ENCODE assay signal across 9 cellular contexts in the genomic region with DNA sequence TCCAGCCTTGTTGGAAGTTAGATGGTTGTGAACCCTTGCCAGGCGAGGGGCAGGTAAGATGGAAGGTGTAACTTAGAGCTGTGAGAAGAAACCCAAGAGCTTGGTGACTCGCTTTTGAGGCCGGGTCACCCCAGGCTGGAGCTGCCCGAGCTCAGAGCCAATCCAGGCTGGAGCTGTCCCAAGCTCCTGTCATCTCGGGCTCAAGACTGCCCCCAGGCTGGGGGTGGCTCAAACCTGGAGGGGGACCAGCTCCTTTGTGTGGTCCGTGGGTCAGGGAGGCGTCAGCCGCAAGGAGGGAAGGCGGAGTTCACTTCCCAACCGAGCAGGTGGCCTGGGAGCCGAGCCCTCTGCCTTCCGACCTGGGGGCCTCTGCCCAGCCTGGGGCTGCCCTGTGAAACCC. TPM values are rescaled to one million over a fixed set of nuclear protein-coding genes. Genes with fewer than 3 reads are reported as not detected.
DNase-seq lines count a peak whose midpoint lies in the region; ATAC-seq and TF ChIP-seq lines count a peak whose summit lies in the region.
"Had no signal": no experiment of that assay in that cellular context is flagged by ENCODE, and none has a peak within 500 bp of the region (broad histone marks: within the 10 kb centered on the region; RNA-seq: fewer than 3 reads in every experiment).

No MANE protein-coding gene starts in this region.

- peaks cover 4% of the 10 kb centered on the region for H3K27me3 ChIP-seq in muscle layer of duodenum (ENCODE audit: low read depth, low read length)
- peaks cover 12% of the 10 kb centered on the region for H3K27me3 ChIP-seq in adrenal gland

- no peak for DNase-seq in activated CD4-positive, alpha-beta T cell treated with anti-CD3 and anti-CD28 coated beads, Interleukin-2, amount 10 ng/mL, durations not matched to agents 24 days and 14 days
- DNase-seq in activated CD4-positive, alpha-beta T cell treated with anti-CD3 and anti-CD28 coated beads, Interleukin-2, amount 10 ng/mL, durations not matched to agents 7 days and 5 days: no peak
- DNase-seq in coronary artery (ENCODE audit: low spot score): no peak
- DNase-seq in adrenal gland: no peak

- peaks cover 50% of the 10 kb centered on the region for H3K27me3 Mint-ChIP-seq in activated CD4-positive, alpha-beta T cell treated with anti-CD3 and anti-CD28 coated beads, Interleukin-2, amount 10 ng/mL, durations not matched to agents 24 days and 14 days
- peaks cover 52% of the 10 kb centered on the region for H3K27me3 Mint-ChIP-seq in activated CD4-positive, alpha-beta T cell treated with anti-CD3 and anti-CD28 coated beads, Interleukin-2, amount 10 ng/mL, durations not matched to agents 7 days and 5 days

- H3K4me3 ChIP-seq in coronary artery: peak overlapping the region; percentile 76
- peak overlapping the region; percentile 30 to 80 for H3K4me3 ChIP-seq in muscle layer of duodenum (ENCODE audit: low read depth in 1 of 2, low read length in 2 of 2)
- H3K4me3 ChIP-seq in urinary bladder (ENCODE audit: low read depth, low read length): peak overlapping the region; percentile 82
- no peak overlapping the region for H3K4me3 ChIP-seq in adrenal gland

- H3K9me3 ChIP-seq in muscle layer of duodenum (ENCODE audit: control insufficient read depth in 1 of 2, low read length in 2 of 2) (no peaks in the 10 kb centered on the region), adrenal gland (replicated peaks in 1 of 3) (no peaks in the 10 kb centered on the region)

- intact Hi-C loops in activated CD4-positive, alpha-beta T cell treated with anti-CD3 and anti-CD28 coated beads, Interleukin-2, amount 10 ng/mL, durations not matched to agents 24 days and 14 days (cut with micrococcal nuclease): no loop called here
- intact Hi-C loops in adrenal gland (cut with DNase I): no loop called here

- CTCF ChIA-PET in activated CD4-positive, alpha-beta T cell treated with anti-CD3 and anti-CD28 coated beads, Interleukin-2, amount 10 ng/mL, durations not matched to agents 7 days and 5 days (lab: Charles Lee): no interaction called here

- H3K27ac ChIP-seq in coronary artery: no peak overlapping the region
- H3K27ac ChIP-seq in muscle layer of duodenum (ENCODE audit: low read length): no peak overlapping the region
- H3K27ac ChIP-seq in urinary bladder (ENCODE audit: low read depth): no peak overlapping the region
- no peak overlapping the region for H3K27ac ChIP-seq in adrenal gland

- peak overlapping the region; percentile 69 for H3K4me3 Mint-ChIP-seq in activated CD4-positive, alpha-beta T cell treated with anti-CD3 and anti-CD28 coated beads, Interleukin-2, amount 10 ng/mL, durations not matched to agents 24 days and 14 days
- no peak overlapping the region for H3K4me3 Mint-ChIP-seq in activated CD4-positive, alpha-beta T cell treated with anti-CD3 and anti-CD28 coated beads, Interleukin-2, amount 10 ng/mL, durations not matched to agents 7 days and 5 days

- peaks cover 7% of the 10 kb centered on the region for H3K4me1 Mint-ChIP-seq in activated CD4-positive, alpha-beta T cell treated with anti-CD3 and anti-CD28 coated beads, Interleukin-2, amount 10 ng/mL, durations not matched to agents 24 days and 14 days
- peaks cover 8% of the 10 kb centered on the region for H3K4me1 Mint-ChIP-seq in activated CD4-positive, alpha-beta T cell treated with anti-CD3 and anti-CD28 coated beads, Interleukin-2, amount 10 ng/mL, durations not matched to agents 7 days and 5 days

- ATAC-seq in HG02938 (IDR thresholded peaks at IDR 0.05; ENCODE audit: unreplicated experiment) (no peak), HG03097 (IDR thresholded peaks at IDR 0.05; ENCODE audit: low FRiP score, unreplicated experiment) (no peak)

- H3K4me1 ChIP-seq in muscle layer of duodenum (ENCODE audit: control insufficient read depth in 1 of 2, insufficient read depth in 2 of 2, low read length in 2 of 2): peaks cover 0 to 22% of the 10 kb centered on the region in 2 donors
- H3K4me1 ChIP-seq in urinary bladder (ENCODE audit: insufficient read depth): no peaks in the 10 kb centered on the region
- H3K4me1 ChIP-seq in adrenal gland (replicated peaks in 1 of 2): peaks cover 4 to 12% of the 10 kb centered on the region in 2 donors

- no peak overlapping the region for H3K27ac Mint-ChIP-seq in activated CD4-positive, alpha-beta T cell treated with anti-CD3 and anti-CD28 coated beads, Interleukin-2, amount 10 ng/mL, durations not matched to agents 24 days and 14 days
- H3K27ac Mint-ChIP-seq in activated CD4-positive, alpha-beta T cell treated with anti-CD3 and anti-CD28 coated beads, Interleukin-2, amount 10 ng/mL, durations not matched to agents 7 days and 5 days: no peak overlapping the region

- H3K36me3 Mint-ChIP-seq in activated CD4-positive, alpha-beta T cell treated with anti-CD3 and anti-CD28 coated beads, Interleukin-2, amount 10 ng/mL, durations not matched to agents 24 days and 14 days (ENCODE audit: low read depth): no peaks in the 10 kb centered on the region
- H3K36me3 Mint-ChIP-seq in activated CD4-positive, alpha-beta T cell treated with anti-CD3 and anti-CD28 coated beads, Interleukin-2, amount 10 ng/mL, durations not matched to agents 7 days and 5 days (ENCODE audit: low read depth): no peaks in the 10 kb centered on the region

- WGBS in urinary bladder: 35% methylated on average over 12 of the region's 12 CpGs
- WGBS in adrenal gland, 4 donors: 68 to 81% (median 74%) methylated on average over 6 to 12 of the region's 12 CpGs

- TF ChIP-seq CTCF in coronary artery (IDR thresholded peaks at IDR 0.05) (no peak), adrenal gland (IDR thresholded peaks at IDR 0.05) (no peak)

- H3K9me3 Mint-ChIP-seq in activated CD4-positive, alpha-beta T cell treated with anti-CD3 and anti-CD28 coated beads, Interleukin-2, amount 10 ng/mL, durations not matched to agents 24 days and 14 days: no peaks in the 10 kb centered on the region
- no peaks in the 10 kb centered on the region for H3K9me3 Mint-ChIP-seq in activated CD4-positive, alpha-beta T cell treated with anti-CD3 and anti-CD28 coated beads, Interleukin-2, amount 10 ng/mL, durations not matched to agents 7 days and 5 days

- H3K36me3 ChIP-seq in muscle layer of duodenum (ENCODE audit: control insufficient read depth in 1 of 2, insufficient read depth in 2 of 2, low read length in 2 of 2): no peaks in the 10 kb centered on the region
- H3K36me3 ChIP-seq in urinary bladder (ENCODE audit: insufficient read depth): no peaks in the 10 kb centered on the region
- no peaks in the 10 kb centered on the region for H3K36me3 ChIP-seq in adrenal gland (replicated peaks in 1 of 2)

- no peak for TF ChIP-seq POLR2A in adrenal gland (IDR thresholded peaks at IDR 0.05)

- POLR2A ChIA-PET in activated CD4-positive, alpha-beta T cell treated with anti-CD3 and anti-CD28 coated beads, Interleukin-2, amount 10 ng/mL, durations not matched to agents 7 days and 5 days (lab: Charles Lee): no interaction called here

RNA-seq across cellular contexts. Expression of a gene that starts 2.0 kb away (rescaled TPM):
- total RNA-seq in activated CD4-positive, alpha-beta T cell treated with anti-CD3 and anti-CD28 coated beads, Interleukin-2, amount 10 ng/mL, durations not matched to agents 24 days and 14 days: 0.33 and 0.37 TPM in 2 replicates
- total RNA-seq in activated CD4-positive, alpha-beta T cell treated with anti-CD3 and anti-CD28 coated beads, Interleukin-2, amount 10 ng/mL, durations not matched to agents 7 days and 5 days: under 1 TPM; 0.15 to 0.17 TPM
- total RNA-seq in urinary bladder (7.3 TPM), adrenal gland (1 to 10 TPM in 1 of 8 donors, under 1 TPM in 7; 0.17 to 1.4 (median 0.56) TPM)
- polyA plus RNA-seq in urinary bladder (2.8 TPM), adrenal gland (under 1 TPM; 0.13 to 0.64 (median 0.33) TPM)
- total RNA-seq: T-helper 1 cell treated with Interleukin-12 subunit alpha and Interleukin-12 subunit beta and Interleukin-4 antibody, amounts not matched to agents 30 ng/mL and 1 ng/mL, for 36 hours had no signal

Comparison
In these comparisons a context has a peak if more than half of its experiments do, and no peak if none do; other contexts are left out.
1. H3K4me3 ChIP-seq: peak in coronary artery (single experiment), muscle layer of duodenum (2 of 2) and urinary bladder (single experiment); none in adrenal gland (0 of 4).